In genomic region chr15:78208887-78209645, GRCh38 we compare ENCODE assay signal across 16 cellular contexts. TPM values are rescaled to one million over a fixed set of nuclear protein-coding genes. Genes with fewer than 3 reads are reported as not detected.
A peak's percentile ranks its signal among the peaks of the same experiment; 100 is the strongest.
DNase-seq lines count a peak whose midpoint lies in the region; ATAC-seq, FAIRE-seq and TF ChIP-seq lines count a peak whose summit lies in the region.
"Had no signal": no experiment of that assay in that cellular context is flagged by ENCODE, and none has a peak within 500 bp of the region (broad histone marks: within the 10 kb centered on the region; RNA-seq: fewer than 3 reads in every experiment).

No MANE protein-coding gene starts in this region.

- H2AFZ ChIP-seq in mammary epithelial cell (ENCODE audit: low read depth, low read length): no peak overlapping the region

- no TSS peak for BruUV-seq in mammary epithelial cell (replicated peaks; lab: Mats Ljungman, UMichigan)

- intact Hi-C loops in breast epithelium (cut with DNase I; ENCODE audit: low total_unique reads) (no loop called here), mammary epithelial cell (cut with micrococcal nuclease) (no loop called here), transverse colon (cut with DNase I; ENCODE audit: low total_unique reads) (no loop called here)

- peaks cover 0 to 3% of the 10 kb centered on the region in 2 donors for H3K27me3 ChIP-seq in breast epithelium
- no peaks in the 10 kb centered on the region for H3K27me3 ChIP-seq in mammary epithelial cell (ENCODE audit: insufficient read depth, low read length)
- H3K27me3 ChIP-seq in bronchial epithelial cell (ENCODE audit: control insufficient read depth, insufficient read depth, low read length): peaks cover 2% of the 10 kb centered on the region
- H3K27me3 ChIP-seq in transverse colon: no peaks in the 10 kb centered on the region

- no peak overlapping the region for H3K4me2 ChIP-seq in mammary epithelial cell (ENCODE audit: insufficient read depth, low read depth, low read length)

- in situ Hi-C loops in mammary epithelial cell (cut with MboI; ENCODE audit: low sequenced_read_pairs in 2 of 2) (no loop called here), transverse colon (cut with MboI; ENCODE audit: low pct_ligation_motif_present in 1 of 4, low pct_unique_long_range_greater_than_20kb in 1 of 4, low sequenced_read_pairs in 3 of 4) (no loop called here)

- DNase-seq in breast epithelium (ENCODE audit: low spot score in 2 of 2): peak; percentile 27 to 49
- DNase-seq in mammary epithelial cell: no peak
- peak; percentile 38 for DNase-seq in bronchial epithelial cell (ENCODE audit: low read depth)
- DNase-seq in mesenteric fat pad (ENCODE audit: low spot score): peak; percentile 51
- peak; percentile 61 for DNase-seq in transverse colon
- DNase-seq in NCI-H1092 (lab: John Stamatoyannopoulos, UW): no peak
- DNase-seq in NCI-H1930 (lab: John Stamatoyannopoulos, UW): no peak
- DNase-seq: activated naive CD8-positive, alpha-beta T cell treated with anti-CD3 and anti-CD28 coated beads for 36 hours; DMS153; immature natural killer cell; MM.1S; NCI-H345; T-helper 9 cell had no signal

- H4K20me1 ChIP-seq in mammary epithelial cell (ENCODE audit: insufficient read depth, low read length): no peaks in the 10 kb centered on the region

- FAIRE-seq in bronchial epithelial cell (lab: Jason Lieb, UNC): no peak

- H3K9ac ChIP-seq in mammary epithelial cell (ENCODE audit: insufficient read depth, low read length): no peak overlapping the region

- no peak for ATAC-seq in HG03097 (IDR thresholded peaks at IDR 0.05; ENCODE audit: low FRiP score, unreplicated experiment)
- ATAC-seq: Panc1 had no signal

- TF ChIP-seq CTCF in breast epithelium (IDR thresholded peaks at IDR 0.05) (no peak), mammary epithelial cell (conservative IDR thresholded peaks at IDR 0.05 in 1 of 2, IDR thresholded peaks at IDR 0.05 in 1 of 2; ENCODE audit: extremely low read depth in 1 of 2, insufficient read depth in 1 of 2, low read depth in 1 of 2, low read length in 2 of 2) (no peak), bronchial epithelial cell (IDR thresholded peaks at IDR 0.05; ENCODE audit: insufficient read depth, low read length, severe bottlenecking) (no peak), transverse colon (IDR thresholded peaks at IDR 0.05) (no peak)

- H3K4me3 ChIP-seq in breast epithelium (no peak overlapping the region), mammary epithelial cell (replicated peaks in 1 of 3; ENCODE audit: insufficient read depth in 1 of 3, low read depth in 2 of 3, low read length in 3 of 3) (no peak overlapping the region), bronchial epithelial cell (ENCODE audit: low read depth, low read length) (no peak overlapping the region), transverse colon (no peak overlapping the region)

- WGBS in mammary epithelial cell (ENCODE audit: low coverage, missing lambda C conversion rate): 89% methylated on average over 18 of the region's 20 CpGs
- 78% methylated on average over 13 of the region's 20 CpGs; no CpG with 5 or more reads in 1 of the 2 donors for WGBS in transverse colon (ENCODE audit: low coverage in 1 of 2), 2 donors

- CTCF ChIA-PET in mammary epithelial cell (lab: Charles Lee; ENCODE audit: low non-redundant PET): no interaction called here

- H3K9me3 ChIP-seq in breast epithelium: no peaks in the 10 kb centered on the region
- no peaks in the 10 kb centered on the region for H3K9me3 ChIP-seq in mammary epithelial cell (replicated peaks; ENCODE audit: insufficient read depth, low read length)
- H3K9me3 ChIP-seq in transverse colon: no peaks in the 10 kb centered on the region

- dilution Hi-C loops in mammary epithelial cell (cut with HindIII; ENCODE audit: low sequenced_read_pairs): no loop called here

- H3K79me2 ChIP-seq in mammary epithelial cell (ENCODE audit: insufficient read depth, low read length): no peaks in the 10 kb centered on the region

- H3K27ac ChIP-seq in breast epithelium: peak overlapping the region; percentile 70 to 76
- H3K27ac ChIP-seq in mammary epithelial cell (ENCODE audit: insufficient read depth, low read depth, low read length): no peak overlapping the region
- peak overlapping the region in 3 of 4 donors; percentile 41 to 73 (median 51) for H3K27ac ChIP-seq in transverse colon
- H3K27ac ChIP-seq: HL-60 had no signal

- H3K4me1 ChIP-seq in breast epithelium: no peaks in the 10 kb centered on the region
- H3K4me1 ChIP-seq in mammary epithelial cell (ENCODE audit: insufficient read depth, low read length): no peaks in the 10 kb centered on the region
- H3K4me1 ChIP-seq in transverse colon: peaks cover 30 to 49% (median 39%) of the 10 kb centered on the region in 4 donors

- no peaks in the 10 kb centered on the region for H3K36me3 ChIP-seq in breast epithelium
- H3K36me3 ChIP-seq in mammary epithelial cell (ENCODE audit: insufficient read depth, low read length): no peaks in the 10 kb centered on the region
- no peaks in the 10 kb centered on the region for H3K36me3 ChIP-seq in bronchial epithelial cell (ENCODE audit: control insufficient read depth, insufficient read depth, low read length)
- no peaks in the 10 kb centered on the region for H3K36me3 ChIP-seq in transverse colon

- no peak for TF ChIP-seq EP300 in transverse colon (IDR thresholded peaks at IDR 0.05; ENCODE audit: low read depth)

- TF ChIP-seq POLR2A in breast epithelium (IDR thresholded peaks at IDR 0.05) (no peak), transverse colon (IDR thresholded peaks at IDR 0.05) (no peak)

RNA-seq across cellular contexts. Expression of gene ACSBG1, which starts 25.3 kb away (rescaled TPM):
- total RNA-seq in breast epithelium (1 to 10 TPM in 2 of 3 donors, not detected in 1; 1.9 to 2.0 TPM), mammary epithelial cell (under 1 TPM in 1 of 2 donors, not detected in 1; under 0.01 TPM), bronchial epithelial cell (not detected in 2 replicates), mesenteric fat pad (not detected), transverse colon (1 to 10 TPM in 1 of 4 donors, not detected in 3; 1.5 TPM)
- not detected for polyA plus RNA-seq in mammary epithelial cell
- not detected for polyA minus RNA-seq in mammary epithelial cell

RNA-seq across cellular contexts. Expression of gene DNAJA4, which starts 55.3 kb away (rescaled TPM):
- total RNA-seq in breast epithelium (10 to 100 TPM; 16.0 to 28.1 (median 22.6) TPM), mammary epithelial cell (1 to 10 TPM in 1 of 2 donors, not detected in 1; 8.2 TPM), bronchial epithelial cell (11.1 and 26.5 TPM in 2 replicates), mesenteric fat pad (21.4 TPM), transverse colon (10 to 100 TPM; 34.9 to 69.9 (median 42.5) TPM)
- polyA plus RNA-seq in mammary epithelial cell: 0.18 TPM
- polyA minus RNA-seq in mammary epithelial cell: not detected

RNA-seq across cellular contexts. Expression of gene IDH3A, which starts 59.9 kb away (rescaled TPM):
- total RNA-seq in breast epithelium: 10 to 100 TPM; 44.2 to 63.2 (median 52.0) TPM
- 100 to 1,000 TPM in 1 of 2 donors, 10 to 100 TPM in 1; 47.8 to 101 TPM for total RNA-seq in mammary epithelial cell
- 82.3 TPM for polyA plus RNA-seq in mammary epithelial cell
- 178 TPM for polyA minus RNA-seq in mammary epithelial cell
- 27.9 and 30.8 TPM in 2 replicates for total RNA-seq in bronchial epithelial cell
- 105 TPM for total RNA-seq in mesenteric fat pad
- 100 to 1,000 TPM; 149 to 369 (median 166) TPM for total RNA-seq in transverse colon

Comparison
In these comparisons a context has a peak if more than half of its experiments do, and no peak if none do; other contexts are left out.
1. DNase-seq: peak in breast epithelium (2 of 2), bronchial epithelial cell (single experiment), mesenteric fat pad (single experiment) and transverse colon (single experiment); none in mammary epithelial cell (single experiment), NCI-H1092 (single experiment) and NCI-H1930 (0 of 2).